In genomic region chr13:60425332-60425731, GRCh38 we compare ENCODE assay signal across 19 cellular contexts. TPM values are rescaled to one million over a fixed set of nuclear protein-coding genes. Genes with fewer than 3 reads are reported as not detected.
DNase-seq lines count a peak whose midpoint lies in the region; ATAC-seq, FAIRE-seq and TF ChIP-seq lines count a peak whose summit lies in the region.
"Had no signal": no experiment of that assay in that cellular context is flagged by ENCODE, and none has a peak within 500 bp of the region (broad histone marks: within the 10 kb centered on the region; RNA-seq: fewer than 3 reads in every experiment).

No MANE protein-coding gene starts in this region.

- ATAC-seq in left colon, result peak; percentile 95
- ATAC-seq in HG03439 (IDR thresholded peaks at IDR 0.05; ENCODE audit: unreplicated experiment), result no peak
- ATAC-seq in HG02981 (IDR thresholded peaks at IDR 0.05; ENCODE audit: unreplicated experiment), result no peak
- ATAC-seq: K562 had no signal

- H3K4me2 ChIP-seq in MM.1S (ENCODE audit: low read depth, low read length), result 0 out of 2 replicates have a peak overlapping the region, but pooled peaks have one; percentile 37

- no peaks in the 10 kb centered on the region for H3K9me2 ChIP-seq in MM.1S (replicated peaks; ENCODE audit: insufficient read depth, low read length)

- H3K27me3 ChIP-seq in MM.1S (replicated peaks; ENCODE audit: insufficient read depth, low read length), result no peaks in the 10 kb centered on the region
- H3K27me3 ChIP-seq: BE2C had no signal

- no peak for TF ChIP-seq POLR2A in GM12891 (IDR thresholded peaks at IDR 0.05; ENCODE audit: low read depth, low read length)

- H2AFZ ChIP-seq in MM.1S (ENCODE audit: low read length), result no peak overlapping the region

- DNase-seq in GM12891 (ENCODE audit: insufficient read length, low spot score), result no peak
- no peak for DNase-seq in MM.1S
- DNase-seq in left colon, result no peak
- no peak for DNase-seq in SKM-1 treated with dmso at 0.1 percent for 144 hours (lab: John Stamatoyannopoulos, UW; ENCODE audit: unreplicated experiment)
- DNase-seq: ACHN; BE2C; C1 segment of cervical spinal cord; CD4-positive, alpha-beta T cell; DMS153; DMS79; GDM1; H9; IMR-90 had no signal

- no peak overlapping the region for H3K4me3 ChIP-seq in MM.1S (ENCODE audit: low read length)
- H3K4me3 ChIP-seq: K562 had no signal

- TF ChIP-seq CTCF in MM.1S (IDR thresholded peaks at IDR 0.05; ENCODE audit: low read length), result no peak

- FAIRE-seq in GM12891 (lab: Jason Lieb, UNC), result peak; percentile 20
- FAIRE-seq: GM19239, H1, HTR-8/SVneo, K562 had no signal

- no peak overlapping the region for H3K27ac ChIP-seq in MM.1S (ENCODE audit: low read length)

- H3K79me2 ChIP-seq in MM.1S (ENCODE audit: low read length), result no peaks in the 10 kb centered on the region

- peaks cover 7% of the 10 kb centered on the region; the same call in 1 of the 2 replicates for H3K4me1 ChIP-seq in MM.1S (ENCODE audit: low read length)
- H3K4me1 ChIP-seq: BE2C had no signal

- peaks cover 2% of the 10 kb centered on the region; the same call in 1 of the 2 replicates for H3F3A ChIP-seq in MM.1S (ENCODE audit: insufficient read depth, low read length)

- H3K9ac ChIP-seq in MM.1S (ENCODE audit: low read length), result no peak overlapping the region

- intact Hi-C loops in left colon (cut with DNase I, micrococcal nuclease), result loop anchor here in 1 of 2 donors (10.0 kb wide), 1 partner anchor 81 kb away; no protein-coding TSS in a partner anchor

- H3K9me3 ChIP-seq in MM.1S (replicated peaks; ENCODE audit: insufficient read depth, low read length), result no peaks in the 10 kb centered on the region
- H3K9me3 ChIP-seq: BE2C had no signal

- no peaks in the 10 kb centered on the region for H3K36me3 ChIP-seq in MM.1S (replicated peaks; ENCODE audit: insufficient read depth, low read length)
- H3K36me3 ChIP-seq: BE2C had no signal

- no peaks in the 10 kb centered on the region for H4K20me1 ChIP-seq in MM.1S (ENCODE audit: insufficient read depth, low read length)

TF ChIP-seq in GM12891, 5 proteins besides CTCF, POLR2A, EP300 and RAD21:
- TF ChIP-seq PAX5 (IDR thresholded peaks at IDR 0.05; ENCODE audit: insufficient read depth, low read length, severe bottlenecking), result no peak
- no peak for TF ChIP-seq TAF1 (IDR thresholded peaks at IDR 0.05; ENCODE audit: low read depth, low read length)
- TF ChIP-seq POU2F2 (IDR thresholded peaks at IDR 0.05; ENCODE audit: low read depth, low read length), result no peak

RNA-seq across cellular contexts. Expression of gene TDRD3, which starts 28.3 kb away (rescaled TPM):
- 6.8 TPM for polyA plus RNA-seq in GM12891 (2012; ENCODE audit: low read depth, missing spikeins)
- 10 to 100 TPM; 31.0 to 31.9 TPM for total RNA-seq in left colon
